ENCODE assay signal across 13 cellular contexts in the genomic region with DNA sequence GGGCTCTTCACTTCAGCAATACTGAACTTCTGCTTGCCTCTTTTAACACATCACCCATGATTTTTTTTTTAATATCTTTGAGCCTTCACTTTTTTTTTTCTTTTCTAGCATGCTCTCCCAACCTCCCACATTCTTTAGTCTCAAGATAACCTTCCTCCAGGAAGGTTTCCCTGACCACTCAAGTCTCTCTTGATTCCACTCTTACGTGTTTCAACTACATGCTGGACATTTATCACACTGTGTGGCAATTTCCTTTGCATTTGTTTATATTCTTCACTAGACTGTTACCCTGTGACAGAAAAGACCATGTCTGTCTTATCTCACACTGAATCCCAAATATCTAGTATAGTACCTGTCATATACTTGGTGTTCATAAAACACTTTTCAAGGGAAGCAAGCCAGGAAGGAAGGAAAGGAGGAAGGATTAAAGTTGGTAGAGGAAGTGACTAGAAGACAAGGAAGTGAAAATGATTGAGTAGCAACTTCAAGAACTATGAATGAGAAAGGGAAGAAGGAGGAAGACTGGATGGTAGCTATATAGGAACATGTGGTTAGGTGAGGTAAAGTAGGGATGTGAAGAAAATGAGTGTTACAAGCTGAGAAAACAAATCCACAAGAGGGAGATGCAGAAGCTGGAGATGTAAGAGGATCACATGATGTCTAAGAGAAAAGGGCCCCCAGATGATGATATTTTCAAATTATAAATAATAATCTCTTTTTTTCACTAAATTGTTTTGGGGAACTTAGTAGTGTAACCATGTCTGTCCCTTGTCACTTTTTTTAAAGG.
"Had no signal": no experiment of that assay in that cellular context is flagged by ENCODE, and none has a peak within 500 bp of the region (broad histone marks: within the 10 kb centered on the region; RNA-seq: fewer than 3 reads in every experiment).

No MANE protein-coding gene starts in this region.

- DNase-seq: activated CD4-positive, alpha-beta T cell treated with anti-CD3 and anti-CD28 coated beads, Interleukin-2, amount 10 ng/mL, durations not matched to agents 7 days and 5 days; activated naive CD4-positive, alpha-beta T cell; endodermal cell; erythroblast; nucleus accumbens; psoas muscle; right lobe of liver; stimulated activated CD4-positive, alpha-beta T cell treated with anti-CD3 and anti-CD28 coated beads, Interleukin-4, amount 100 ng/mL, for 4 hours; stomach; testis had no signal

- H3K36me3 Mint-ChIP-seq: natural killer cell treated with Interleukin-12 subunit alpha and Interleukin-12 subunit beta and Interleukin-15 and Interleukin-18, amount 100 ng/mL, for 72 hours had no signal

- H3K4me1 ChIP-seq: right lobe of liver, testis had no signal

- H3K9me3 ChIP-seq: ascending aorta, psoas muscle, right lobe of liver, stomach, testis had no signal

- H3K27ac Mint-ChIP-seq: activated CD4-positive, alpha-beta T cell treated with anti-CD3 and anti-CD28 coated beads, Interleukin-2, amount 10 ng/mL, durations not matched to agents 7 days and 5 days; endodermal cell; natural killer cell treated with Interleukin-12 subunit alpha and Interleukin-12 subunit beta and Interleukin-15 and Interleukin-18, amount 100 ng/mL, for 72 hours had no signal

- ATAC-seq: natural killer cell treated with Interleukin-12 subunit alpha and Interleukin-12 subunit beta and Interleukin-15 and Interleukin-18, amount 100 ng/mL, for 72 hours; psoas muscle; right lobe of liver had no signal

- H3K9me3 Mint-ChIP-seq: activated CD4-positive, alpha-beta T cell treated with anti-CD3 and anti-CD28 coated beads, Interleukin-2, amount 10 ng/mL, durations not matched to agents 7 days and 5 days; endodermal cell; natural killer cell treated with Interleukin-12 subunit alpha and Interleukin-12 subunit beta and Interleukin-15 and Interleukin-18, amount 100 ng/mL, for 72 hours had no signal

- H3K36me3 ChIP-seq: ascending aorta, right lobe of liver, stomach had no signal

- H3K27me3 ChIP-seq: ascending aorta, right lobe of liver, stomach, testis had no signal

- H3K27ac ChIP-seq: ascending aorta, psoas muscle, right lobe of liver, stomach, testis had no signal

- H3K4me1 Mint-ChIP-seq: activated CD4-positive, alpha-beta T cell treated with anti-CD3 and anti-CD28 coated beads, Interleukin-2, amount 10 ng/mL, durations not matched to agents 7 days and 5 days had no signal

- H3K4me2 ChIP-seq: smooth muscle cell had no signal

- H3K4me3 Mint-ChIP-seq: activated CD4-positive, alpha-beta T cell treated with anti-CD3 and anti-CD28 coated beads, Interleukin-2, amount 10 ng/mL, durations not matched to agents 7 days and 5 days; endodermal cell; natural killer cell treated with Interleukin-12 subunit alpha and Interleukin-12 subunit beta and Interleukin-15 and Interleukin-18, amount 100 ng/mL, for 72 hours had no signal

- H3K4me3 ChIP-seq: ascending aorta, psoas muscle, right lobe of liver, smooth muscle cell, stomach, testis had no signal
